In the genomic region with DNA sequence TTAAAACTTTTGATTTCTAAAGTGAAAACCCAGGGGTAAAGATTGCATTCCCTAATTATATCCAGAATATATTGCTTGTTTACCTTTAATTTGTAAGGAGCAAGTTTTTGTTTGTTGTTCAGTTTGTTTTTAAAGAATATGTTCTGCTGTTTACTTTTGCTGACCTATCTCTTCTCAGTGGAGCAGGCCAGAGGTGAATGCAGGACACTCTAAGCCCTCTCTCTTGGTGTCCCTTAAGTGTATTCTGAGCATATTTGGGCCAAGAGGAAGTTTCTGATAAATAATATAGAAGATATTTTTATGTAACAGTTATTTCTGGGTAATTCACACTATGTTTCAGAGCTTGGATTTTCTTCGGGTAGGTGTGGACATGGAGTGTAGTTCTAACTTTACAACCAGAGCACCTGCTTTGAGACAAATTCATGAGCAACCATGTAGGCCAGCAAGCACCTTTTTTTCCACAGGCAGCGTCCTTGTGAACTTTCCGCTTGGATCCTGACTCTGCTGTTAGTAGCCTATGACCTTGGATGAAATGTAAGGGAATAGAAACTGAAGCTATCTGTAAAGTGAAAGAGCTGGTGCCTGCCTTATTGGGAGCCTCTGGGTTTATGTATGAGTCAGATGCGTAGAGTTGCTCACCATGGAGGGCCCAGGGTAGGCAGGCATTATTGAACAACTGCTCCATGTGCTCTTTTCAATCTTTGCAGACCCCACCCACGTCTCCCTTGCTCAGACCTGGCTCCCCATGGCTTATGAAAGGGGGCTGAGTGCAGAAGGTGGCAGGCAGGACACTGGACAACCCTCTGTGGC, we compare ENCODE assay signal across 8 cellular contexts. TPM values are rescaled to one million over a fixed set of nuclear protein-coding genes. Genes with fewer than 3 reads are reported as not detected.
A peak's percentile ranks its signal among the peaks of the same experiment; 100 is the strongest.
DNase-seq lines count a peak whose midpoint lies in the region; ATAC-seq, FAIRE-seq and TF ChIP-seq lines count a peak whose summit lies in the region.

No MANE protein-coding gene starts in this region.

- H3K4me3 Mint-ChIP-seq in activated CD4-positive, alpha-beta T cell treated with anti-CD3 and anti-CD28 coated beads, Interleukin-2, amount 10 ng/mL, durations not matched to agents 24 days and 14 days, result peak overlapping the region; percentile 53

- no peak for TF ChIP-seq CTCF in D721Med (IDR thresholded peaks at IDR 0.05; ENCODE audit: insufficient read depth, missing control alignments)
- no peak for TF ChIP-seq CTCF in PC-3 (conservative IDR thresholded peaks at IDR 0.05; ENCODE audit: low read depth, low read length)

- H3K9ac ChIP-seq in PC-3 (ENCODE audit: low read length), result no peak overlapping the region

- peaks cover 73% of the 10 kb centered on the region for H3K79me2 ChIP-seq in PC-3 (ENCODE audit: low read length)

- peaks cover 32% of the 10 kb centered on the region for H3K4me1 ChIP-seq in PC-3 (ENCODE audit: insufficient read depth, low read length)

- intact Hi-C loops in activated CD4-positive, alpha-beta T cell treated with anti-CD3 and anti-CD28 coated beads, Interleukin-2, amount 10 ng/mL, durations not matched to agents 24 days and 14 days (cut with micrococcal nuclease), result loop anchor here (1.0 to 2.0 kb wide), 3 partner anchors 11 to 16 kb away; a partner anchor contains a TSS
- intact Hi-C loops in PC-3 (cut with micrococcal nuclease), result no loop called here

- peak; percentile 83 for DNase-seq in activated CD4-positive, alpha-beta T cell treated with anti-CD3 and anti-CD28 coated beads, Interleukin-2, amount 10 ng/mL, durations not matched to agents 24 days and 14 days
- DNase-seq in left lobe of liver (ENCODE audit: low spot score) (no peak), D721Med (ENCODE audit: insufficient read length, low spot score) (no peak), dermis blood vessel endothelial cell (no peak), PC-3 (no peak), NCI-H2029 (lab: John Stamatoyannopoulos, UW) (no peak)

- no peaks in the 10 kb centered on the region for H3K9me2 ChIP-seq in PC-3 (replicated peaks; ENCODE audit: low read length)

- ATAC-seq in GM18868 (IDR thresholded peaks at IDR 0.05; ENCODE audit: unreplicated experiment), result peak; percentile 77
- ATAC-seq in HG02884 (IDR thresholded peaks at IDR 0.05; ENCODE audit: unreplicated experiment), result peak; percentile 64
- ATAC-seq in left lobe of liver, result peak; percentile 79
- ATAC-seq in PC-3, result no peak

- H3K4me1 Mint-ChIP-seq in activated CD4-positive, alpha-beta T cell treated with anti-CD3 and anti-CD28 coated beads, Interleukin-2, amount 10 ng/mL, durations not matched to agents 24 days and 14 days, result peaks cover 71% of the 10 kb centered on the region

- CTCF ChIA-PET in PC-3 (lab: Charles Lee), result no interaction called here

- no peaks in the 10 kb centered on the region for H3K9me3 Mint-ChIP-seq in activated CD4-positive, alpha-beta T cell treated with anti-CD3 and anti-CD28 coated beads, Interleukin-2, amount 10 ng/mL, durations not matched to agents 24 days and 14 days

- H3K9me3 ChIP-seq in PC-3 (ENCODE audit: low read length), result no peaks in the 10 kb centered on the region

- no peak overlapping the region for H2AFZ ChIP-seq in PC-3 (ENCODE audit: low read length)

- no TSS peak for BruUV-seq in PC-3 (replicated peaks; lab: Mats Ljungman, UMichigan)

- H3K27me3 Mint-ChIP-seq in activated CD4-positive, alpha-beta T cell treated with anti-CD3 and anti-CD28 coated beads, Interleukin-2, amount 10 ng/mL, durations not matched to agents 24 days and 14 days, result no peaks in the 10 kb centered on the region

- H4K20me1 ChIP-seq in PC-3 (ENCODE audit: low read length), result no peaks in the 10 kb centered on the region

- H3F3A ChIP-seq in PC-3 (ENCODE audit: low read length, unreplicated experiment), result no peaks in the 10 kb centered on the region

- POLR2A ChIA-PET in PC-3 (lab: Charles Lee; ENCODE audit: unreplicated experiment), result interaction anchor here (0.6 to 0.7 kb wide), 2 partner anchors 11 to 68 kb away, joined by 3 to 4 read pairs; no protein-coding TSS in a partner anchor

- H3K27ac ChIP-seq in PC-3 (ENCODE audit: low read length), result no peak overlapping the region

- H3K27ac Mint-ChIP-seq in activated CD4-positive, alpha-beta T cell treated with anti-CD3 and anti-CD28 coated beads, Interleukin-2, amount 10 ng/mL, durations not matched to agents 24 days and 14 days, result peak overlapping the region; percentile 84

- H3K36me3 Mint-ChIP-seq in activated CD4-positive, alpha-beta T cell treated with anti-CD3 and anti-CD28 coated beads, Interleukin-2, amount 10 ng/mL, durations not matched to agents 24 days and 14 days (ENCODE audit: low read depth), result peaks cover 50% of the 10 kb centered on the region

- H3K4me2 ChIP-seq in PC-3 (ENCODE audit: low read length), result no peak overlapping the region

- peaks cover 28% of the 10 kb centered on the region for H3K36me3 ChIP-seq in PC-3 (ENCODE audit: low read depth, low read length)

- no peaks in the 10 kb centered on the region for H3K27me3 ChIP-seq in PC-3 (ENCODE audit: low read length)

- FAIRE-seq in D721Med (lab: Jason Lieb, UNC), result no peak

- no peak overlapping the region for H3K4me3 ChIP-seq in PC-3 (ENCODE audit: low read length)

RNA-seq across cellular contexts. Expression of a gene that starts 16.1 kb away (rescaled TPM):
- total RNA-seq in activated CD4-positive, alpha-beta T cell treated with anti-CD3 and anti-CD28 coated beads, Interleukin-2, amount 10 ng/mL, durations not matched to agents 24 days and 14 days, result 99.5 and 102 TPM in 2 replicates
- total RNA-seq in left lobe of liver (50.9 TPM), dermis blood vessel endothelial cell (57.0 and 102 TPM in 2 replicates), PC-3 (2014; rRNA removed) (66.2 and 67.2 TPM in 2 replicates)

RNA-seq across cellular contexts. Expression of a gene that starts 40.5 kb away (rescaled TPM):
- total RNA-seq in activated CD4-positive, alpha-beta T cell treated with anti-CD3 and anti-CD28 coated beads, Interleukin-2, amount 10 ng/mL, durations not matched to agents 24 days and 14 days, result 78.4 and 80.2 TPM in 2 replicates
- total RNA-seq in left lobe of liver (45.5 TPM), dermis blood vessel endothelial cell (78.8 and 191 TPM in 2 replicates), PC-3 (2014; rRNA removed) (70.6 and 80.0 TPM in 2 replicates)

RNA-seq across cellular contexts. Expression of a gene that starts 48.8 kb away (rescaled TPM):
- 162 and 172 TPM in 2 replicates for total RNA-seq in activated CD4-positive, alpha-beta T cell treated with anti-CD3 and anti-CD28 coated beads, Interleukin-2, amount 10 ng/mL, durations not matched to agents 24 days and 14 days
- total RNA-seq in left lobe of liver, result 32.9 TPM
- 55.5 and 69.5 TPM in 2 replicates for total RNA-seq in dermis blood vessel endothelial cell
- total RNA-seq in PC-3 (2014; rRNA removed), result 93.8 and 119 TPM in 2 replicates
